Comparison of ENCODE assay signal across 1 cellular context in genomic region chr13:34570954-34571353, GRCh38.
A peak's percentile ranks its signal among the peaks of the same experiment; 100 is the strongest.
TF ChIP-seq lines count a peak whose summit lies in the region.

No MANE protein-coding gene starts in this region.

TF ChIP-seq in SK-N-SH, 30 proteins besides CTCF, POLR2A, EP300 and RAD21 (continued from another document):
- TF ChIP-seq PBX3 (IDR thresholded peaks at IDR 0.05) (peak; percentile 40; the same call in 1 of the 2 replicates), IRF3 (IDR thresholded peaks at IDR 0.05; ENCODE audit: low read depth, low read length) (no peak), ELF1 (IDR thresholded peaks at IDR 0.05) (no peak), NRF1 (IDR thresholded peaks at IDR 0.05; ENCODE audit: low read depth, low read length) (no peak), MAX (IDR thresholded peaks at IDR 0.05; ENCODE audit: low read depth) (no peak), TEAD4 (IDR thresholded peaks at IDR 0.05; ENCODE audit: borderline replicate concordance, insufficient read depth) (0 out of 2 replicates have a peak, but pooled peaks have one; percentile 34), CHD2 (IDR thresholded peaks at IDR 0.05; ENCODE audit: low read length, partially characterized antibody) (no peak), USF2 (IDR thresholded peaks at IDR 0.05; ENCODE audit: borderline replicate concordance, low read depth, low read length) (no peak), MXI1 (IDR thresholded peaks at IDR 0.05; ENCODE audit: low read depth, low read length) (no peak), SIN3A (IDR thresholded peaks at IDR 0.05; ENCODE audit: borderline replicate concordance, low read depth, low read length) (no peak), RXRA (IDR thresholded peaks at IDR 0.05; ENCODE audit: borderline replicate concordance, low read depth) (no peak), RFX5 (IDR thresholded peaks at IDR 0.05; ENCODE audit: low read length) (no peak), USF1 (IDR thresholded peaks at IDR 0.05; ENCODE audit: borderline replicate concordance, low read depth) (no peak), POLR2AphosphoS5 (IDR thresholded peaks at IDR 0.05; ENCODE audit: low read depth, low read length) (no peak)
- TF ChIP-seq, protein P1, sequence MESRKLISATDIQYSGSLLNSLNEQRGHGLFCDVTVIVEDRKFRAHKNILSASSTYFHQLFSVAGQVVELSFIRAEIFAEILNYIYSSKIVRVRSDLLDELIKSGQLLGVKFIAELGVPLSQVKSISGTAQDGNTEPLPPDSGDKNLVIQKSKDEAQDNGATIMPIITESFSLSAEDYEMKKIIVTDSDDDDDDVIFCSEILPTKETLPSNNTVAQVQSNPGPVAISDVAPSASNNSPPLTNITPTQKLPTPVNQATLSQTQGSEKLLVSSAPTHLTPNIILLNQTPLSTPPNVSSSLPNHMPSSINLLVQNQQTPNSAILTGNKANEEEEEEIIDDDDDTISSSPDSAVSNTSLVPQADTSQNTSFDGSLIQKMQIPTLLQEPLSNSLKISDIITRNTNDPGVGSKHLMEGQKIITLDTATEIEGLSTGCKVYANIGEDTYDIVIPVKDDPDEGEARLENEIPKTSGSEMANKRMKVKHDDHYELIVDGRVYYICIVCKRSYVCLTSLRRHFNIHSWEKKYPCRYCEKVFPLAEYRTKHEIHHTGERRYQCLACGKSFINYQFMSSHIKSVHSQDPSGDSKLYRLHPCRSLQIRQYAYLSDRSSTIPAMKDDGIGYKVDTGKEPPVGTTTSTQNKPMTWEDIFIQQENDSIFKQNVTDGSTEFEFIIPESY (IDR thresholded peaks at IDR 0.05; ENCODE audit: borderline replicate concordance, low read depth) = no peak
TF ChIP-seq in SK-N-SH: peak in this region for 7.
